Comparison of ENCODE assay signal across 27 cellular contexts in the genomic region with DNA sequence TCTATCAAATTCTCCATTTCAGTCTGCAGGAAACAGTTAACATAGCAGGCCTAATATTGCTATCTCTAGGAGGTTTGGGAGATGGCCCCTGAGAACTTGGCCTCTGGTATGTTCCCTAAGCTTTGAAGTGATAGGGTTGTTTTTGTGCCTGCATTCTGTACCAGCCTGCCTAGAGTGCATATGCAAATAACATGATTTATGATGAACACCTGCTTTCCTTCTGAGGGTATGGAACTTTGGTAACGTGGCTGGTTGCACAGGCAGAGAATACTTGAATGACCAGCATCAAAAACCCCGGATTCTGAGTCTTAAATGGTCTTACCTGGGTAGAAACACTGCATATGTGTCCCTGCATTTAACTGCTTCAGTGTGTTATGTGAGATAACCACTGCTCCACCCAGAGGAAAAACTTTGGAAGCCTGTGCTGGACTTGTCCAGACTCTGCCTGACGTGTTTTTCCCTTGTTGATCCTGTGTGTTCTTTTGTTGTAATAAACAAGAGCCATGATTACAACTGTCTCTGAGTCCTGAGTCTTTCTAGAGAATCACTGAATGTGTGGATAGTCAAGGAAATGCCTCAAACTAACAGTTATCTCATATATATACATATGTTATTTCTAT.
DNase-seq lines count a peak whose midpoint lies in the region; ATAC-seq and TF ChIP-seq lines count a peak whose summit lies in the region.
"Had no signal": no experiment of that assay in that cellular context is flagged by ENCODE, and none has a peak within 500 bp of the region (broad histone marks: within the 10 kb centered on the region; RNA-seq: fewer than 3 reads in every experiment).

No MANE protein-coding gene starts in this region.

- no peak for TF ChIP-seq EP300 in stomach (IDR thresholded peaks at IDR 0.05)

- H3K27me3 ChIP-seq in foreskin keratinocyte (no peaks in the 10 kb centered on the region), stomach (no peaks in the 10 kb centered on the region)
- H3K27me3 ChIP-seq: body of pancreas, hepatocyte, left lung, spleen, vagina had no signal

- no peaks in the 10 kb centered on the region for H3K9me3 ChIP-seq in stomach
- H3K9me3 ChIP-seq: BE2C, body of pancreas, left lung, vagina had no signal

- intact Hi-C loops in Right ventricle myocardium superior (cut with DNase I) (no loop called here), cardiac septum (cut with DNase I) (no loop called here), stomach (cut with DNase I; ENCODE audit: low total_unique reads) (no loop called here)

- 34 to 53% (median 43%) methylated on average over 3 of the region's 3 CpGs for WGBS in stomach, 5 donors

- H3K36me3 ChIP-seq in stomach = no peaks in the 10 kb centered on the region
- H3K36me3 ChIP-seq: BE2C, left lung, spleen, vagina had no signal

- H3K4me3 ChIP-seq in stomach = no peak overlapping the region
- H3K4me3 ChIP-seq: body of pancreas, hepatocyte, left lung, spleen, vagina had no signal

- peak; percentile 51 for ATAC-seq in Right ventricle myocardium superior (ENCODE audit: poor library complexity)
- peak; percentile 25 for ATAC-seq in foreskin keratinocyte
- peak; percentile 22 to 34 for ATAC-seq in stimulated activated naive B cell treated with anti-CD40 and anti-IgM and Interleukin-4, amounts not matched to agents 10 μg/mL and 1 μg/mL and 100 μg/mL, for 72 hours (replicated peaks)
- ATAC-seq in GM21367 (IDR thresholded peaks at IDR 0.05; ENCODE audit: unreplicated experiment) = no peak
- ATAC-seq: body of pancreas; left lung; naive thymus-derived CD8-positive, alpha-beta T cell had no signal

- no peak for TF ChIP-seq POLR2A in stomach (IDR thresholded peaks at IDR 0.05)

- no peaks in the 10 kb centered on the region for H3K27me3 Mint-ChIP-seq in stimulated activated naive B cell treated with anti-CD40 and anti-IgM and Interleukin-4, amounts not matched to agents 10 μg/mL and 1 μg/mL and 100 μg/mL, for 72 hours
- H3K27me3 Mint-ChIP-seq: activated CD4-positive, alpha-beta memory T cell treated with anti-CD3 and anti-CD28 coated beads for 36 hours had no signal

- H3K4me1 ChIP-seq in foreskin keratinocyte (no peaks in the 10 kb centered on the region), stomach (peaks cover 0 to 12% (median 0%) of the 10 kb centered on the region in 4 donors)
- H3K4me1 ChIP-seq: BE2C, vagina had no signal

- no peak overlapping the region for H3K4me3 Mint-ChIP-seq in stimulated activated naive B cell treated with anti-CD40 and anti-IgM and Interleukin-4, amounts not matched to agents 10 μg/mL and 1 μg/mL and 100 μg/mL, for 72 hours
- H3K4me3 Mint-ChIP-seq: activated CD4-positive, alpha-beta memory T cell treated with anti-CD3 and anti-CD28 coated beads for 36 hours; mesothelial cell of epicardium; naive thymus-derived CD8-positive, alpha-beta T cell had no signal

- peak; percentile 36 for TF ChIP-seq CTCF in foreskin keratinocyte (conservative IDR thresholded peaks at IDR 0.05)
- TF ChIP-seq CTCF in stomach (IDR thresholded peaks at IDR 0.05) = no peak

- peaks cover 0 to 5% of the 10 kb centered on the region in 2 donors for H3K4me1 Mint-ChIP-seq in stimulated activated naive B cell treated with anti-CD40 and anti-IgM and Interleukin-4, amounts not matched to agents 10 μg/mL and 1 μg/mL and 100 μg/mL, for 72 hours
- H3K4me1 Mint-ChIP-seq: mesothelial cell of epicardium; naive thymus-derived CD8-positive, alpha-beta T cell had no signal

- DNase-seq in Right ventricle myocardium superior (no peak), cardiac septum (ENCODE audit: low spot score) (no peak), NCI-H510A (lab: John Stamatoyannopoulos, UW) (peak; percentile 30), foreskin keratinocyte (peak in 1 of 2 donors; percentile 50), NCI-H1417 treated with DMSO at 0.1 percent for 48 hours (lab: John Stamatoyannopoulos, UW) (no peak), stomach (no peak)
- DNase-seq in stimulated activated naive B cell treated with anti-CD40 and anti-IgM and Interleukin-4, amounts not matched to agents 10 μg/mL and 1 μg/mL and 100 μg/mL, for 72 hours = no peak
- DNase-seq: activated CD4-positive, alpha-beta memory T cell treated with anti-CD3 and anti-CD28 coated beads for 36 hours; activated CD8-positive, alpha-beta memory T cell treated with anti-CD3 and anti-CD28 coated beads, Interleukin-2, amount 50 U/mL, for 48 hours; activated gamma-delta T cell treated with Interleukin-2 at 50 U/mL for 16 hours; BE2C; body of pancreas; DND-41; effector CD4-positive, alpha-beta T cell; erythroblast; left lung; naive thymus-derived CD8-positive, alpha-beta T cell; NCI-H146; NCI-H748 treated with DMSO at 0.1 percent for 48 hours; retina; spleen; stimulated activated CD4-positive, alpha-beta T cell treated with anti-CD3 and anti-CD28 coated beads, Interleukin-4, amount 100 ng/mL, for 1 hour; stimulated activated naive CD4-positive, alpha-beta T cell treated with Interleukin-2 at 50 U/mL for 16 hours had no signal

- peaks cover 0 to 10% of the 10 kb centered on the region in 2 donors for H3K9me3 Mint-ChIP-seq in stimulated activated naive B cell treated with anti-CD40 and anti-IgM and Interleukin-4, amounts not matched to agents 10 μg/mL and 1 μg/mL and 100 μg/mL, for 72 hours

- no peaks in the 10 kb centered on the region for H3K36me3 Mint-ChIP-seq in stimulated activated naive B cell treated with anti-CD40 and anti-IgM and Interleukin-4, amounts not matched to agents 10 μg/mL and 1 μg/mL and 100 μg/mL, for 72 hours

- H3K27ac Mint-ChIP-seq in stimulated activated naive B cell treated with anti-CD40 and anti-IgM and Interleukin-4, amounts not matched to agents 10 μg/mL and 1 μg/mL and 100 μg/mL, for 72 hours = no peak overlapping the region
- H3K27ac Mint-ChIP-seq: activated CD4-positive, alpha-beta memory T cell treated with anti-CD3 and anti-CD28 coated beads for 36 hours; mesothelial cell of epicardium had no signal

- H3K27ac ChIP-seq in foreskin keratinocyte (no peak overlapping the region), stomach (no peak overlapping the region)
- H3K27ac ChIP-seq: body of pancreas, hepatocyte, left lung, spleen, vagina had no signal
